15 cellular contexts compared by ENCODE assay signal in the genomic region with DNA sequence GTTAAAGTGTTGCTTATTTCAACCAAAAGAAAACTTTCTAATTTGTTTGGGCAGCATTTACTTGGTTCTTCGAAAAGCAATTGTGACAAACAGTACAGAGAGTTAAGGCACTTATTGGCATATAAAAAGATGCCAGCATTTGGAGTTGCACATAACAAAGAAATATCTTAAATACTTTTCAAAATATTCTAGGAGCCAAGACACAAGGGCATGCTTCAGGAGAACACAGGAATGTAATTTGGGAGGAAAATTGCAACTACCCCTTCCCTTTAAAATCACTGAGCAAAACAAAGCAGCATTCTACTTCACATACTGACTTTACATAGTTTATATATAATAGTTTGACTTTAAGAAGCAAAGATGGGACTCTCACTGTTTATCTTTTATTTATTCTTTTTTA. TPM values are rescaled to one million over a fixed set of nuclear protein-coding genes. Genes with fewer than 3 reads are reported as not detected.
DNase-seq lines count a peak whose midpoint lies in the region; ATAC-seq and TF ChIP-seq lines count a peak whose summit lies in the region.
"Had no signal": no experiment of that assay in that cellular context is flagged by ENCODE, and none has a peak within 500 bp of the region (broad histone marks: within the 10 kb centered on the region; RNA-seq: fewer than 3 reads in every experiment).

No MANE protein-coding gene starts in this region.

- POLR2A ChIA-PET in CD8-positive, alpha-beta T cell (lab: Charles Lee): no interaction called here

- H3K36me3 ChIP-seq in CD8-positive, alpha-beta T cell (ENCODE audit: insufficient read depth, low read length): no peaks in the 10 kb centered on the region
- H3K36me3 ChIP-seq in Loucy (ENCODE audit: insufficient read depth, low read length): no peaks in the 10 kb centered on the region

- no peaks in the 10 kb centered on the region for H3K9me2 ChIP-seq in Loucy (replicated peaks; ENCODE audit: low read depth, low read length)

- H3K36me3 Mint-ChIP-seq in CD8-positive, alpha-beta T cell: no peaks in the 10 kb centered on the region
- H3K36me3 Mint-ChIP-seq in endothelial cell (ENCODE audit: low read depth, unreplicated experiment) (no peaks in the 10 kb centered on the region), progenitor cell of endocrine pancreas (ENCODE audit: insufficient read depth) (no peaks in the 10 kb centered on the region)
- H3K36me3 Mint-ChIP-seq: naive thymus-derived CD8-positive, alpha-beta T cell had no signal

- H3K27me3 Mint-ChIP-seq in CD8-positive, alpha-beta T cell (ENCODE audit: low read depth): no peaks in the 10 kb centered on the region
- H3K27me3 Mint-ChIP-seq in endothelial cell (ENCODE audit: unreplicated experiment) (peaks cover 3% of the 10 kb centered on the region), progenitor cell of endocrine pancreas (no peaks in the 10 kb centered on the region)
- H3K27me3 Mint-ChIP-seq: naive thymus-derived CD8-positive, alpha-beta T cell had no signal

- no peaks in the 10 kb centered on the region for H3K27me3 ChIP-seq in CD8-positive, alpha-beta T cell (ENCODE audit: insufficient read depth, low read length)
- H3K27me3 ChIP-seq in Loucy (ENCODE audit: insufficient read depth, low read length, poor library complexity, severe bottlenecking): no peaks in the 10 kb centered on the region

- CTCF ChIA-PET in CD8-positive, alpha-beta T cell (lab: Charles Lee): no interaction called here

- DNase-seq in CD8-positive, alpha-beta T cell: no peak
- DNase-seq in endothelial cell (ENCODE audit: low spot score) (no peak), progenitor cell of endocrine pancreas (ENCODE audit: low spot score, unreplicated experiment) (no peak), 8988T (no peak), NCI-H1105 treated with DMSO at 0.1 percent for 48 hours (lab: John Stamatoyannopoulos, UW) (no peak), DMS 273 treated with DMSO at 0.1 percent for 48 hours (lab: John Stamatoyannopoulos, UW) (no peak)
- no peak for DNase-seq in stimulated activated CD4-positive, alpha-beta T cell treated with anti-CD3 and anti-CD28 coated beads, Interleukin-1b, Interleukin-23, amount 100 ng/mL, for 48 hours
- DNase-seq: COR-L47; H7; NCI-H1436 treated with DMSO at 0.1 percent for 48 hours; stimulated activated CD8-positive, alpha-beta memory T cell treated with anti-CD3 and anti-CD28 coated beads, Interleukin-4, amount 100 ng/mL, for 48 hours had no signal

- H3K4me3 ChIP-seq in CD8-positive, alpha-beta T cell (ENCODE audit: low read depth, low read length): no peak overlapping the region
- no peak overlapping the region for H3K4me3 ChIP-seq in Loucy (ENCODE audit: low read length, poor library complexity, severe bottlenecking)

- H2AFZ ChIP-seq in Loucy (ENCODE audit: low read length): peak overlapping the region; percentile 83

- no peaks in the 10 kb centered on the region for H4K20me1 ChIP-seq in Loucy (ENCODE audit: insufficient read depth, low read length, poor library complexity, severe bottlenecking)

- intact Hi-C loops in CD8-positive, alpha-beta T cell (cut with DNase I, micrococcal nuclease): no loop called here

- H3K27ac Mint-ChIP-seq in CD8-positive, alpha-beta T cell: peak overlapping the region; percentile 32
- H3K27ac Mint-ChIP-seq in endothelial cell (ENCODE audit: unreplicated experiment): peak overlapping the region; percentile 85
- H3K27ac Mint-ChIP-seq in progenitor cell of endocrine pancreas: peak overlapping the region; percentile 90

- no peaks in the 10 kb centered on the region for H3K9me3 Mint-ChIP-seq in CD8-positive, alpha-beta T cell
- H3K9me3 Mint-ChIP-seq in endothelial cell (ENCODE audit: unreplicated experiment) (no peaks in the 10 kb centered on the region), progenitor cell of endocrine pancreas (ENCODE audit: low read depth) (no peaks in the 10 kb centered on the region)
- H3K9me3 Mint-ChIP-seq: naive thymus-derived CD8-positive, alpha-beta T cell had no signal

- peak overlapping the region; percentile 30 for H3K4me2 ChIP-seq in Loucy (ENCODE audit: low read depth, low read length, poor library complexity, severe bottlenecking)

- ATAC-seq in CD8-positive, alpha-beta T cell: no peak
- ATAC-seq: naive thymus-derived CD8-positive, alpha-beta T cell had no signal

- no peak for TF ChIP-seq CTCF in CD8-positive, alpha-beta T cell (IDR thresholded peaks at IDR 0.05)
- no peak for TF ChIP-seq CTCF in Loucy (conservative IDR thresholded peaks at IDR 0.05; ENCODE audit: low read length)
- no peak for TF ChIP-seq CTCF in endothelial cell (IDR thresholded peaks at IDR 0.05; ENCODE audit: unreplicated experiment)
- TF ChIP-seq CTCF in progenitor cell of endocrine pancreas (IDR thresholded peaks at IDR 0.05; ENCODE audit: unreplicated experiment): no peak

- no peak overlapping the region for H3K27ac ChIP-seq in CD8-positive, alpha-beta T cell (ENCODE audit: low read depth, low read length)
- H3K27ac ChIP-seq: epithelial cell of prostate had no signal

- no peaks in the 10 kb centered on the region for H3K9me3 ChIP-seq in CD8-positive, alpha-beta T cell (ENCODE audit: low read length)
- no peaks in the 10 kb centered on the region for H3K9me3 ChIP-seq in Loucy (ENCODE audit: insufficient read depth, low read depth, low read length)

- H3K9ac ChIP-seq in Loucy (ENCODE audit: low read depth, low read length, poor library complexity, severe bottlenecking): peak overlapping the region; percentile 51

- H3K4me1 Mint-ChIP-seq in CD8-positive, alpha-beta T cell (ENCODE audit: low read depth): peaks cover 15% of the 10 kb centered on the region
- H3K4me1 Mint-ChIP-seq in endothelial cell (ENCODE audit: unreplicated experiment) (peaks cover 54% of the 10 kb centered on the region), progenitor cell of endocrine pancreas (ENCODE audit: low read depth) (peaks cover 22% of the 10 kb centered on the region)

- H3K4me3 Mint-ChIP-seq in CD8-positive, alpha-beta T cell: no peak overlapping the region
- H3K4me3 Mint-ChIP-seq in endothelial cell (ENCODE audit: unreplicated experiment) (no peak overlapping the region), progenitor cell of endocrine pancreas (ENCODE audit: low read depth) (no peak overlapping the region)

- no peaks in the 10 kb centered on the region for H3F3A ChIP-seq in Loucy (ENCODE audit: low read depth)

- no peaks in the 10 kb centered on the region for H3K79me2 ChIP-seq in Loucy (ENCODE audit: insufficient read depth, low read length)

- peaks cover 9% of the 10 kb centered on the region for H3K4me1 ChIP-seq in CD8-positive, alpha-beta T cell (ENCODE audit: insufficient read depth, low read length)
- H3K4me1 ChIP-seq in Loucy (ENCODE audit: insufficient read depth, low read length, poor library complexity, severe bottlenecking): peaks cover 22% of the 10 kb centered on the region

RNA-seq across cellular contexts. Expression of a gene that starts 4.6 kb away (rescaled TPM):
- not detected for total RNA-seq in CD8-positive, alpha-beta T cell
- total RNA-seq in endothelial cell (ENCODE audit: unreplicated experiment) (643 TPM), progenitor cell of endocrine pancreas (0.53 and 1.2 TPM in 2 replicates)
- total RNA-seq: naive thymus-derived CD8-positive, alpha-beta T cell had no signal

RNA-seq across cellular contexts. Expression of a gene that starts 10.8 kb away (rescaled TPM):
- total RNA-seq in CD8-positive, alpha-beta T cell: not detected
- total RNA-seq in endothelial cell (ENCODE audit: unreplicated experiment) (not detected), progenitor cell of endocrine pancreas (31.4 and 34.3 TPM in 2 replicates)
- total RNA-seq: activated CD8-positive, alpha-beta memory T cell treated with anti-CD3 and anti-CD28 coated beads for 36 hours; naive thymus-derived CD8-positive, alpha-beta T cell had no signal

RNA-seq across cellular contexts. Expression of a gene that starts 26.4 kb away (rescaled TPM):
- not detected for total RNA-seq in CD8-positive, alpha-beta T cell
- 2.7 TPM for total RNA-seq in endothelial cell (ENCODE audit: unreplicated experiment)
- total RNA-seq in progenitor cell of endocrine pancreas: 38.7 and 41.1 TPM in 2 replicates
- total RNA-seq: activated CD8-positive, alpha-beta memory T cell treated with anti-CD3 and anti-CD28 coated beads for 36 hours; naive thymus-derived CD8-positive, alpha-beta T cell had no signal

RNA-seq across cellular contexts. Expression of a gene that starts 41.4 kb away (rescaled TPM):
- not detected for total RNA-seq in CD8-positive, alpha-beta T cell
- total RNA-seq in endothelial cell (ENCODE audit: unreplicated experiment) (6.2 TPM), progenitor cell of endocrine pancreas (0.31 TPM in 1 of 2 replicates, not detected in the other)
- total RNA-seq: activated CD8-positive, alpha-beta memory T cell treated with anti-CD3 and anti-CD28 coated beads for 36 hours; H7; naive thymus-derived CD8-positive, alpha-beta T cell had no signal

Comparison
In these comparisons a context has a peak if more than half of its experiments do, and no peak if none do; other contexts are left out.
1. H3K27ac Mint-ChIP-seq: peak in every context shown above with its lines; median percentile 90 in progenitor cell of endocrine pancreas; 85 in endothelial cell; 32 in CD8-positive, alpha-beta T cell.
2. RNA of a gene that starts 4.6 kb away (total RNA-seq): 643 TPM in endothelial cell (single experiment); 0.53 to 1.2 TPM in progenitor cell of endocrine pancreas and not detected in CD8-positive, alpha-beta T cell; every median in the first group is over 100 times any median in the second.
3. RNA of a gene that starts 10.8 kb away (total RNA-seq): 31.4 to 34.3 TPM in progenitor cell of endocrine pancreas; not detected in CD8-positive, alpha-beta T cell and not detected in endothelial cell (single experiment); every median in the first group is over 10 times any median in the second.
4. RNA of a gene that starts 26.4 kb away (total RNA-seq): 38.7 to 41.1 TPM in progenitor cell of endocrine pancreas; 2.7 TPM in endothelial cell (single experiment) and not detected in CD8-positive, alpha-beta T cell; every median in the first group is over 10 times any median in the second.